20 cellular contexts compared by ENCODE assay signal in genomic region chr11:125351045-125351867, GRCh38.
DNase-seq lines count a peak whose midpoint lies in the region; ATAC-seq, FAIRE-seq and TF ChIP-seq lines count a peak whose summit lies in the region.
"Had no signal": no experiment of that assay in that cellular context is flagged by ENCODE, and none has a peak within 500 bp of the region (broad histone marks: within the 10 kb centered on the region; RNA-seq: fewer than 3 reads in every experiment).

No MANE protein-coding gene starts in this region.

- DNase-seq in Right ventricle myocardium inferior (ENCODE audit: missing footprints), result peak; percentile 67
- no peak for DNase-seq in heart right ventricle
- DNase-seq in K562 (ENCODE audit: extremely low read depth in 1 of 4, low spot score in 3 of 4), result peak; percentile 12 to 57 (median 34)
- DNase-seq in mesenchymal stem cell, result no peak
- no peak for DNase-seq in DMS53 (lab: John Stamatoyannopoulos, UW)
- DNase-seq: CD4-positive, alpha-beta T cell; DMS79 treated with DMSO at 0.1 percent for 48 hours; GDM1; GM23248; NCI-H1092; NCI-H2107; NCI-H2227 treated with DMSO at 0.1 percent for 48 hours; NCI-H524 treated with DMSO at 0.1 percent for 48 hours; NK-92 treated with Interleukin-12 subunit alpha and Interleukin-12 subunit beta, amount 100 ng/mL, for 24 hours; SIG-M5 had no signal

- H3K36me3 ChIP-seq in heart right ventricle (no peaks in the 10 kb centered on the region), K562 (ENCODE audit: control insufficient read depth, insufficient read depth, low read length) (no peaks in the 10 kb centered on the region), mesenchymal stem cell (ENCODE audit: control insufficient read depth in 1 of 2, insufficient read depth in 2 of 2, low read depth in 1 of 2, low read length in 2 of 2) (peaks cover 0 to 54% of the 10 kb centered on the region in 2 experiments)

- TF ChIP-seq EP300 in K562 (IDR thresholded peaks at IDR 0.05; ENCODE audit: low read length), result no peak

- H3K79me1 ChIP-seq in mesenchymal stem cell (replicated peaks; ENCODE audit: low read length, poor library complexity, severe bottlenecking), result peaks cover 23% of the 10 kb centered on the region

- peak overlapping the region; percentile 31 for H4K91ac ChIP-seq in mesenchymal stem cell (ENCODE audit: low read length)

- no peak overlapping the region for H2BK5ac ChIP-seq in mesenchymal stem cell (ENCODE audit: low read depth, low read length, poor library complexity, severe bottlenecking)

- no peak overlapping the region for H2AFZ ChIP-seq in K562 (ENCODE audit: low read depth, low read length)
- H2AFZ ChIP-seq in mesenchymal stem cell (ENCODE audit: low read depth, low read length), result no peak overlapping the region
- H2AFZ ChIP-seq: GM23248 had no signal

- TF ChIP-seq RAD21 in K562 (CRISPR knock-in tag; conservative IDR thresholded peaks at IDR 0.05 in 1 of 2, IDR thresholded peaks at IDR 0.05 in 1 of 2), result no peak

- no peak for FAIRE-seq in K562 (lab: Jason Lieb, UNC)
- FAIRE-seq: GM12878 had no signal

- no TSS peak for BruUV-seq in K562 (replicated peaks; lab: Mats Ljungman, UMichigan)

- in situ Hi-C loops in K562 (cut with MboI), result no loop called here

- no peak overlapping the region for H2BK15ac ChIP-seq in mesenchymal stem cell (ENCODE audit: low read depth, poor library complexity, severe bottlenecking)

- peak overlapping the region; percentile 46 for H3K4me2 ChIP-seq in K562 (ENCODE audit: insufficient read depth, low read length)
- H3K4me2 ChIP-seq in mesenchymal stem cell (ENCODE audit: low read length, poor library complexity, severe bottlenecking), result no peak overlapping the region

- H3K14ac ChIP-seq in mesenchymal stem cell (ENCODE audit: low read length in 2 of 2), result no peak overlapping the region

- H3K79me2 ChIP-seq in K562 (ENCODE audit: control insufficient read depth, insufficient read depth, low read length), result no peaks in the 10 kb centered on the region

- H4K20me1 ChIP-seq in K562 (replicated peaks; ENCODE audit: control insufficient read depth, insufficient read depth, low read length), result no peaks in the 10 kb centered on the region

- H3K23ac ChIP-seq in mesenchymal stem cell (ENCODE audit: low read length in 2 of 2), result no peak overlapping the region

- TF ChIP-seq POLR2A in K562 (conservative IDR thresholded peaks at IDR 0.05), result no peak

- ATAC-seq in Right ventricle myocardium inferior (no peak), heart right ventricle (no peak), K562 (peak; percentile 36), HG02885 (IDR thresholded peaks at IDR 0.05; ENCODE audit: poor library complexity, unreplicated experiment) (no peak), GM21529 (IDR thresholded peaks at IDR 0.05; ENCODE audit: unreplicated experiment) (no peak), HG02938 (IDR thresholded peaks at IDR 0.05; ENCODE audit: unreplicated experiment) (no peak)
- ATAC-seq: GM12878 had no signal

- H3K9me3 ChIP-seq in heart right ventricle (no peaks in the 10 kb centered on the region), K562 (replicated peaks; ENCODE audit: control insufficient read depth, insufficient read depth, low read depth, low read length) (no peaks in the 10 kb centered on the region), mesenchymal stem cell (ENCODE audit: control insufficient read depth, low read length) (no peaks in the 10 kb centered on the region)

- WGBS in heart right ventricle, 2 donors, result 76 to 83% methylated on average over 30 of the region's 30 CpGs
- WGBS in K562 (ENCODE audit: insufficient coverage, low coverage, missing lambda C conversion rate), result 5% methylated on average over 22 of the region's 30 CpGs
- 91% methylated on average over 27 of the region's 30 CpGs for WGBS in mesenchymal stem cell

- no peak overlapping the region for H2BK120ac ChIP-seq in mesenchymal stem cell (ENCODE audit: low read depth, low read length)

- no peak overlapping the region for H4K8ac ChIP-seq in mesenchymal stem cell (ENCODE audit: low read length)

- H3K4me1 ChIP-seq in heart right ventricle (peaks cover 0 to 18% (median 12%) of the 10 kb centered on the region in 9 donors), K562 (replicated peaks in 1 of 2; ENCODE audit: control insufficient read depth in 2 of 2, insufficient read depth in 2 of 2, low read length in 2 of 2) (peaks cover 0 to 12% of the 10 kb centered on the region in 2 experiments; a peak in 2 of 5 replicates), mesenchymal stem cell (ENCODE audit: control insufficient read depth, insufficient read depth, low read depth, low read length) (peaks cover 31% of the 10 kb centered on the region)

- no peak overlapping the region for H3K27ac ChIP-seq in heart right ventricle
- H3K27ac ChIP-seq in K562 (ENCODE audit: extremely low read depth, low read depth, low read length), result no peak overlapping the region
- no peak overlapping the region for H3K27ac ChIP-seq in mesenchymal stem cell (ENCODE audit: low read length, poor library complexity, severe bottlenecking)
- H3K27ac ChIP-seq: 22Rv1, GM23248 had no signal

- no peak overlapping the region for H3K4ac ChIP-seq in mesenchymal stem cell (ENCODE audit: low read depth in 1 of 2, low read length in 2 of 2)

- H3K27me3 ChIP-seq in heart right ventricle, result peaks cover 0 to 2% (median 0%) of the 10 kb centered on the region in 7 donors
- H3K27me3 ChIP-seq in K562 (ENCODE audit: control insufficient read depth in 2 of 2, insufficient read depth in 2 of 2, low read length in 2 of 2), result peaks cover 20 to 66% of the 10 kb centered on the region in 2 experiments; a peak in 4 of 5 replicates
- peaks cover 0 to 54% of the 10 kb centered on the region in 2 experiments for H3K27me3 ChIP-seq in mesenchymal stem cell (ENCODE audit: control insufficient read depth in 1 of 2, insufficient read depth in 1 of 2, low read length in 2 of 2)

- no peak overlapping the region for H2BK12ac ChIP-seq in mesenchymal stem cell (ENCODE audit: low read length in 2 of 2)

- H3K4me3 ChIP-seq in heart right ventricle, result no peak overlapping the region
- H3K4me3 ChIP-seq in K562, result no peak overlapping the region; the same call in 1 of the 2 replicates
- no peak overlapping the region for H3K4me3 ChIP-seq in mesenchymal stem cell (ENCODE audit: insufficient read depth in 1 of 2, low read depth in 1 of 2, low read length in 2 of 2)
- H3K4me3 ChIP-seq: GM12878, GM23248 had no signal

- intact Hi-C loops in Right ventricle myocardium inferior (cut with DNase I), result no loop called here
- intact Hi-C loops in heart right ventricle (cut with DNase I), result loop anchor here in 3 of 10 donors (5.0 to 10.0 kb wide), 3 partner anchors 51 to 259 kb away; no protein-coding TSS in a partner anchor
- intact Hi-C loops in K562 (cut with micrococcal nuclease), result loop anchor here (10.0 kb wide), 1 partner anchor 54 kb away; no protein-coding TSS in a partner anchor

- no peaks in the 10 kb centered on the region for H3K9me1 ChIP-seq in K562 (ENCODE audit: control insufficient read depth, insufficient read depth, low read length)

- TF ChIP-seq CTCF in heart right ventricle (IDR thresholded peaks at IDR 0.05) (no peak), K562 (IDR thresholded peaks at IDR 0.05 in 2 of 3, conservative IDR thresholded peaks at IDR 0.05 in 1 of 3; ENCODE audit: insufficient read depth in 2 of 3, low read depth in 1 of 3, low read length in 3 of 3) (no peak)

- CTCF ChIA-PET in K562 (lab: Yijun Ruan, JAX; ENCODE audit: low intra/inter-chr PET ratio), result no interaction called here

- POLR2A ChIA-PET in K562 (lab: Yijun Ruan, JAX), result interaction anchor here (0.7 kb wide), 1 partner anchor 30 kb away, joined by 3 read pairs; no protein-coding TSS in a partner anchor

- H2AK5ac ChIP-seq in mesenchymal stem cell (ENCODE audit: low read length, severe bottlenecking), result no peak overlapping the region

- no peak overlapping the region for H3K18ac ChIP-seq in mesenchymal stem cell (ENCODE audit: low read depth in 1 of 2, low read length in 2 of 2)

- H3K9ac ChIP-seq in K562 (ENCODE audit: insufficient read depth in 1 of 2, low read depth in 2 of 2, low read length in 2 of 2) (no peak overlapping the region), mesenchymal stem cell (ENCODE audit: low read length) (no peak overlapping the region)
- H3K9ac ChIP-seq: GM23248 had no signal

TF ChIP-seq in K562, 482 proteins besides CTCF, POLR2A, EP300 and RAD21:
- no peak for TF ChIP-seq CEBPG (CRISPR knock-in tag; IDR thresholded peaks at IDR 0.05)
- 0 out of 4 replicates have a peak, but pooled peaks have one; percentile 11 to 31 for TF ChIP-seq CEBPG (tag; conservative IDR thresholded peaks at IDR 0.05 in 1 of 2, IDR thresholded peaks at IDR 0.05 in 1 of 2)
- TF ChIP-seq ZBTB1 (CRISPR knock-in tag; IDR thresholded peaks at IDR 0.05; ENCODE audit: borderline replicate concordance, low read depth), result no peak
- TF ChIP-seq STAG1 (CRISPR knock-in tag; IDR thresholded peaks at IDR 0.05; ENCODE audit: borderline replicate concordance), result no peak
- no peak for TF ChIP-seq HLTF (IDR thresholded peaks at IDR 0.05)
- peak; percentile 23; the same call in 1 of the 2 replicates for TF ChIP-seq EGR1 (conservative IDR thresholded peaks at IDR 0.05)
TF ChIP-seq in K562: peak in this region for 2.

Comparison
In these comparisons a context has a peak if more than half of its experiments do, and no peak if none do; other contexts are left out.
1. DNase-seq: peak in Right ventricle myocardium inferior (single experiment) and K562 (4 of 4); none in heart right ventricle (0 of 2), mesenchymal stem cell (single experiment) and DMS53 (single experiment).